8 cellular contexts compared by ENCODE assay signal in the genomic region with DNA sequence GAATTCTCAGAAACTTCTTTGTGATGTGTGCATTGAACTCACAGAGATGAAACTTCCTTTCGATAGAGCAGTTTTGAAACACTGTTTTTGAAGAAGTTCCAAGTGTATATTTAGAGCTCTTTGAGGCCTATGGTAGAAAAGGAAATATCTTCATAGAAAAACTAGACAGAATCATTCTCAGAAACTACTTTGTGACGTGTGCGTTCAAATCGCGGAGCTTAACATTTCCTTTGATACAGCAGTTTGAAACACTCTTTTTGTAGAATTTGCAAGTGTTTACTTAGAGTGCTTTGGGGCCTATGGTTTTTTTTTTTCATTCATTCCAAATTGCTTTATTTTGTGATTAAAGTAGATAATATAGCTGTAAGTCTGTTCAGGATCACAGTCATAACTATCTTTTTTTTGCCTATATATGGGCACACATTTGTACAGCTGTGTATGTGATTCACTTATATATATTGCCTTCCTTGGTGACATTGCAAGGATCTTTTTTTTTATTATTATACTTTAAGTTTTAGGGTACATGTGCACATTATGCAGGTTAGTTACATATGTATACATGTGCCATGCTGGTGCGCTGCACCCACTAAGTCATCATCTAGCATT.
DNase-seq lines count a peak whose midpoint lies in the region; ATAC-seq and TF ChIP-seq lines count a peak whose summit lies in the region.
"Not testable (repeated sequence)": the region's sequence is repeated elsewhere in the genome, so short reads cannot be mapped to it uniquely, and the experiment has no call there.

No MANE protein-coding gene starts in this region.

- H3K4me3 ChIP-seq in CD8-positive, alpha-beta T cell (ENCODE audit: low read depth, low read length): not testable (repeated sequence)

- not testable (repeated sequence) for TF ChIP-seq CTCF in CD8-positive, alpha-beta T cell (IDR thresholded peaks at IDR 0.05)

- ATAC-seq in CD8-positive, alpha-beta T cell; activated naive CD8-positive, alpha-beta T cell treated with anti-CD3 and anti-CD28 coated beads, Interleukin-2, amount 50 U/mL, for 24 hours: not testable (repeated sequence)
- ATAC-seq in T-cell (replicated peaks in 1 of 4): peak; percentile 31 to 70 (median 56)
- peak; percentile 39 for ATAC-seq in activated CD4-positive, alpha-beta T cell treated with anti-CD3 and anti-CD28 coated beads for 36 hours
- peak in 1 of 2 donors; percentile 18 for ATAC-seq in activated T-cell treated with anti-CD3 and anti-CD28 coated beads, Interleukin-2, amount 50 U/mL, for 4 hours
- ATAC-seq in stimulated activated naive CD8-positive, alpha-beta T cell treated with anti-CD3 and anti-CD28 coated beads, Interleukin-15, amount 100 ng/mL, for 72 hours: peak; percentile 71

- CTCF ChIA-PET in CD8-positive, alpha-beta T cell (lab: Charles Lee); T-cell (lab: Charles Lee); activated CD4-positive, alpha-beta T cell treated with anti-CD3 and anti-CD28 coated beads for 36 hours (lab: Charles Lee); activated CD4-positive, alpha-beta memory T cell treated with anti-CD3 and anti-CD28 coated beads for 36 hours (lab: Charles Lee): not testable (repeated sequence)

- POLR2A ChIA-PET in CD8-positive, alpha-beta T cell (lab: Charles Lee): interaction anchor here (0.7 kb wide), 1 partner anchor 15 kb away, joined by 3 read pairs; no protein-coding TSS in a partner anchor
- POLR2A ChIA-PET in T-cell (lab: Charles Lee): interaction anchor here in 1 of 2 donors (0.6 to 0.7 kb wide), 2 partner anchors 11 to 12 kb away, joined by 3 read pairs; no protein-coding TSS in a partner anchor
- POLR2A ChIA-PET in activated CD4-positive, alpha-beta T cell treated with anti-CD3 and anti-CD28 coated beads for 36 hours (lab: Charles Lee): not testable (repeated sequence)
- POLR2A ChIA-PET in activated CD4-positive, alpha-beta memory T cell treated with anti-CD3 and anti-CD28 coated beads for 36 hours (lab: Charles Lee): interaction anchor here (0.7 kb wide), 1 partner anchor 375 kb away, joined by 4 read pairs; no protein-coding TSS in a partner anchor

- H3K9me3 ChIP-seq in CD8-positive, alpha-beta T cell (ENCODE audit: low read length): not testable (repeated sequence)

- peak overlapping the region; percentile 47 for H3K27ac Mint-ChIP-seq in CD8-positive, alpha-beta T cell
- H3K27ac Mint-ChIP-seq in T-cell: peak overlapping the region; percentile 66 to 77
- H3K27ac Mint-ChIP-seq in activated CD4-positive, alpha-beta T cell treated with anti-CD3 and anti-CD28 coated beads for 36 hours: peak overlapping the region; percentile 55
- H3K27ac Mint-ChIP-seq in activated CD4-positive, alpha-beta memory T cell treated with anti-CD3 and anti-CD28 coated beads for 36 hours: peak overlapping the region; percentile 88
- H3K27ac Mint-ChIP-seq in activated naive CD8-positive, alpha-beta T cell treated with anti-CD3 and anti-CD28 coated beads, Interleukin-2, amount 50 U/mL, for 24 hours: peak overlapping the region; percentile 59
- not testable (repeated sequence) for H3K27ac Mint-ChIP-seq in stimulated activated naive CD8-positive, alpha-beta T cell treated with anti-CD3 and anti-CD28 coated beads, Interleukin-15, amount 100 ng/mL, for 72 hours

- not testable (repeated sequence) for H3K4me3 Mint-ChIP-seq in CD8-positive, alpha-beta T cell; T-cell; activated CD4-positive, alpha-beta T cell treated with anti-CD3 and anti-CD28 coated beads for 36 hours; activated CD4-positive, alpha-beta memory T cell treated with anti-CD3 and anti-CD28 coated beads for 36 hours; activated T-cell treated with anti-CD3 and anti-CD28 coated beads, Interleukin-2, amount 50 U/mL, for 4 hours; activated naive CD8-positive, alpha-beta T cell treated with anti-CD3 and anti-CD28 coated beads, Interleukin-2, amount 50 U/mL, for 24 hours; stimulated activated naive CD8-positive, alpha-beta T cell treated with anti-CD3 and anti-CD28 coated beads, Interleukin-15, amount 100 ng/mL, for 72 hours

- intact Hi-C loops in CD8-positive, alpha-beta T cell (cut with DNase I, micrococcal nuclease); activated CD4-positive, alpha-beta T cell treated with anti-CD3 and anti-CD28 coated beads for 36 hours (cut with DNase I, micrococcal nuclease): not testable (repeated sequence)
- intact Hi-C loops in activated CD4-positive, alpha-beta memory T cell treated with anti-CD3 and anti-CD28 coated beads for 36 hours (cut with micrococcal nuclease): loop anchor here (1.0 kb wide), 2 partner anchors 52 to 62 kb away; no protein-coding TSS in a partner anchor

- H3K4me1 Mint-ChIP-seq in CD8-positive, alpha-beta T cell (ENCODE audit: low read depth): peaks cover 46% of the 10 kb centered on the region
- peaks cover 19 to 78% (median 56%) of the 10 kb centered on the region in 3 donors for H3K4me1 Mint-ChIP-seq in T-cell
- peaks cover 37% of the 10 kb centered on the region for H3K4me1 Mint-ChIP-seq in activated CD4-positive, alpha-beta T cell treated with anti-CD3 and anti-CD28 coated beads for 36 hours
- peaks cover 47% of the 10 kb centered on the region for H3K4me1 Mint-ChIP-seq in activated CD4-positive, alpha-beta memory T cell treated with anti-CD3 and anti-CD28 coated beads for 36 hours (ENCODE audit: low read depth)
- H3K4me1 Mint-ChIP-seq in activated T-cell treated with anti-CD3 and anti-CD28 coated beads, Interleukin-2, amount 50 U/mL, for 4 hours (ENCODE audit: low read depth): peaks cover 55% of the 10 kb centered on the region
- H3K4me1 Mint-ChIP-seq in activated naive CD8-positive, alpha-beta T cell treated with anti-CD3 and anti-CD28 coated beads, Interleukin-2, amount 50 U/mL, for 24 hours: peaks cover 61% of the 10 kb centered on the region
- H3K4me1 Mint-ChIP-seq in stimulated activated naive CD8-positive, alpha-beta T cell treated with anti-CD3 and anti-CD28 coated beads, Interleukin-15, amount 100 ng/mL, for 72 hours: peaks cover 11% of the 10 kb centered on the region

- H3K9me3 Mint-ChIP-seq in CD8-positive, alpha-beta T cell; activated CD4-positive, alpha-beta T cell treated with anti-CD3 and anti-CD28 coated beads for 36 hours (ENCODE audit: low read depth): not testable (repeated sequence)
- H3K9me3 Mint-ChIP-seq in T-cell: peaks cover 0 to 37% (median 14%) of the 10 kb centered on the region in 3 donors
- peaks cover 44% of the 10 kb centered on the region for H3K9me3 Mint-ChIP-seq in activated CD4-positive, alpha-beta memory T cell treated with anti-CD3 and anti-CD28 coated beads for 36 hours
- H3K9me3 Mint-ChIP-seq in activated T-cell treated with anti-CD3 and anti-CD28 coated beads, Interleukin-2, amount 50 U/mL, for 4 hours: peaks cover 23% of the 10 kb centered on the region
- peaks cover 43% of the 10 kb centered on the region for H3K9me3 Mint-ChIP-seq in activated naive CD8-positive, alpha-beta T cell treated with anti-CD3 and anti-CD28 coated beads, Interleukin-2, amount 50 U/mL, for 24 hours
- H3K9me3 Mint-ChIP-seq in stimulated activated naive CD8-positive, alpha-beta T cell treated with anti-CD3 and anti-CD28 coated beads, Interleukin-15, amount 100 ng/mL, for 72 hours: peaks cover 7 to 17% of the 10 kb centered on the region in 2 donors

- peaks cover 13% of the 10 kb centered on the region for H3K4me1 ChIP-seq in CD8-positive, alpha-beta T cell (ENCODE audit: insufficient read depth, low read length)

- H3K27me3 ChIP-seq in CD8-positive, alpha-beta T cell (ENCODE audit: insufficient read depth, low read length): not testable (repeated sequence)

- not testable (repeated sequence) for H3K27me3 Mint-ChIP-seq in CD8-positive, alpha-beta T cell (ENCODE audit: low read depth); T-cell; activated CD4-positive, alpha-beta T cell treated with anti-CD3 and anti-CD28 coated beads for 36 hours; activated CD4-positive, alpha-beta memory T cell treated with anti-CD3 and anti-CD28 coated beads for 36 hours; activated T-cell treated with anti-CD3 and anti-CD28 coated beads, Interleukin-2, amount 50 U/mL, for 4 hours (ENCODE audit: low read depth); activated naive CD8-positive, alpha-beta T cell treated with anti-CD3 and anti-CD28 coated beads, Interleukin-2, amount 50 U/mL, for 24 hours; stimulated activated naive CD8-positive, alpha-beta T cell treated with anti-CD3 and anti-CD28 coated beads, Interleukin-15, amount 100 ng/mL, for 72 hours

- not testable (repeated sequence) for H3K36me3 Mint-ChIP-seq in CD8-positive, alpha-beta T cell; activated T-cell treated with anti-CD3 and anti-CD28 coated beads, Interleukin-2, amount 50 U/mL, for 4 hours (ENCODE audit: insufficient read depth)
- H3K36me3 Mint-ChIP-seq in T-cell: peaks cover 19% of the 10 kb centered on the region
- H3K36me3 Mint-ChIP-seq in activated CD4-positive, alpha-beta T cell treated with anti-CD3 and anti-CD28 coated beads for 36 hours (ENCODE audit: low read depth): peaks cover 12% of the 10 kb centered on the region
- H3K36me3 Mint-ChIP-seq in activated CD4-positive, alpha-beta memory T cell treated with anti-CD3 and anti-CD28 coated beads for 36 hours: peaks cover 54% of the 10 kb centered on the region
- H3K36me3 Mint-ChIP-seq in activated naive CD8-positive, alpha-beta T cell treated with anti-CD3 and anti-CD28 coated beads, Interleukin-2, amount 50 U/mL, for 24 hours (ENCODE audit: low read depth): peaks cover 15% of the 10 kb centered on the region

- H3K27ac ChIP-seq in CD8-positive, alpha-beta T cell (ENCODE audit: low read depth, low read length): not testable (repeated sequence)

- not testable (repeated sequence) for H3K36me3 ChIP-seq in CD8-positive, alpha-beta T cell (ENCODE audit: insufficient read depth, low read length)

- peak in 1 of 7 experiments; percentile 22 for DNase-seq in CD8-positive, alpha-beta T cell
- peak in 18 of 34 experiments; percentile 0 to 24 (median 2) for DNase-seq in T-cell
- peak; percentile 3 for DNase-seq in activated CD4-positive, alpha-beta T cell treated with anti-CD3 and anti-CD28 coated beads for 36 hours
- peak; percentile 18 for DNase-seq in activated CD4-positive, alpha-beta memory T cell treated with anti-CD3 and anti-CD28 coated beads for 36 hours
- DNase-seq in activated T-cell treated with anti-CD3 and anti-CD28 coated beads, Interleukin-2, amount 50 U/mL, for 4 hours: peak; percentile 2
- peak; percentile 7 for DNase-seq in activated naive CD4-positive, alpha-beta T cell treated with anti-CD3 and anti-CD28 coated beads, Interleukin-2, amount 50 U/mL, for 16 hours
- DNase-seq in activated naive CD8-positive, alpha-beta T cell treated with anti-CD3 and anti-CD28 coated beads, Interleukin-2, amount 50 U/mL, for 24 hours; stimulated activated naive CD8-positive, alpha-beta T cell treated with anti-CD3 and anti-CD28 coated beads, Interleukin-15, amount 100 ng/mL, for 72 hours: not testable (repeated sequence)
